In genomic region chr17:17941015-17941414, GRCh38 we compare ENCODE assay signal across 1 cellular context.
TF ChIP-seq lines count a peak whose summit lies in the region.

No MANE protein-coding gene starts in this region.

TF ChIP-seq in A549, 52 proteins besides CTCF, POLR2A, EP300 and RAD21 (continued from another document):
- TF ChIP-seq PBX3 (IDR thresholded peaks at IDR 0.05) = no peak
TF ChIP-seq in A549: peak in this region for 0.
